In the genomic region with DNA sequence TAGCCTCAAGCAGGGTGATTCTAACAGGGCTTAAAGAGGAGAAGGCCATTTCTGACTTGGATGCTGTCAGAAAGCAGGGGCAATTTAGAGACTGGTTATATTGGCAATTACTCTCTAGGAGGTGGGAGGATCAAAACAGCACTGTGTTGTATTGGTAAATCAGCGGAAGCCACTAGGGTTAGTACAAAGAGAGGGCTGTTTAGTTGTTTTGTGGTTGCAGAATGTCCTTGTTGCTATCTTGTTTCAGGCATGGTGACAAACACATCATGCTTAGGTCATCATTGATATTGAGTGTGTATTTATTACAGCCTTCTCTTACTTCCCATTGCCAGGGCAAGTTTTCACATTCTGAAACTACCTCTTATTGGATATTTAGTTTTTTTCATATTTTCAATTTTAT, we compare ENCODE assay signal across 29 cellular contexts.
"Had no signal": no experiment of that assay in that cellular context is flagged by ENCODE, and none has a peak within 500 bp of the region (broad histone marks: within the 10 kb centered on the region; RNA-seq: fewer than 3 reads in every experiment).

No MANE protein-coding gene starts in this region.

- ATAC-seq: activated CD8-positive, alpha-beta memory T cell treated with anti-CD3 and anti-CD28 coated beads, Interleukin-2, amount 10 ng/mL, durations not matched to agents 7 days and 5 days; activated naive CD8-positive, alpha-beta T cell treated with anti-CD3 and anti-CD28 coated beads, Interleukin-2, amount 50 U/mL, for 24 hours had no signal

- H3K9me3 Mint-ChIP-seq: activated naive CD8-positive, alpha-beta T cell treated with anti-CD3 and anti-CD28 coated beads, Interleukin-2, amount 50 U/mL, for 24 hours; brain; IgD-negative memory B cell had no signal

- H3K27ac Mint-ChIP-seq: activated CD4-positive, alpha-beta memory T cell treated with anti-CD3 and anti-CD28 coated beads, Interleukin-2, amount 10 ng/mL, durations not matched to agents 7 days and 5 days; activated CD8-positive, alpha-beta memory T cell treated with anti-CD3 and anti-CD28 coated beads, Interleukin-2, amount 10 ng/mL, durations not matched to agents 7 days and 5 days; activated naive CD4-positive, alpha-beta T cell treated with anti-CD3 and anti-CD28 coated beads, Interleukin-2, amount 10 ng/mL, durations not matched to agents 7 days and 5 days; activated naive CD8-positive, alpha-beta T cell; activated naive CD8-positive, alpha-beta T cell treated with anti-CD3 and anti-CD28 coated beads, Interleukin-2, amount 50 U/mL, for 24 hours; IgD-negative memory B cell had no signal

- H3K4me3 Mint-ChIP-seq: activated CD4-positive, alpha-beta memory T cell treated with anti-CD3 and anti-CD28 coated beads, Interleukin-2, amount 10 ng/mL, durations not matched to agents 7 days and 5 days; activated CD8-positive, alpha-beta memory T cell treated with anti-CD3 and anti-CD28 coated beads, Interleukin-2, amount 10 ng/mL, durations not matched to agents 7 days and 5 days; activated naive CD4-positive, alpha-beta T cell treated with anti-CD3 and anti-CD28 coated beads, Interleukin-2, amount 10 ng/mL, durations not matched to agents 7 days and 5 days; activated naive CD8-positive, alpha-beta T cell; activated naive CD8-positive, alpha-beta T cell treated with anti-CD3 and anti-CD28 coated beads, Interleukin-2, amount 50 U/mL, for 24 hours; brain; IgD-negative memory B cell had no signal

- H3K36me3 ChIP-seq: WERI-Rb-1 had no signal

- DNase-seq: activated CD4-positive, alpha-beta memory T cell treated with anti-CD3 and anti-CD28 coated beads, Interleukin-2, amount 10 ng/mL, durations not matched to agents 7 days and 5 days; activated CD4-positive, alpha-beta T cell treated with anti-CD3 and anti-CD28 coated beads for 1 hour; activated CD4-positive, alpha-beta T cell treated with anti-CD3 and anti-CD28 coated beads for 48 hours; activated CD4-positive, CD25-positive, alpha-beta regulatory T cell; activated CD8-positive, alpha-beta memory T cell treated with anti-CD3 and anti-CD28 coated beads for 24 hours; activated CD8-positive, alpha-beta memory T cell treated with anti-CD3 and anti-CD28 coated beads, Interleukin-2, amount 10 ng/mL, durations not matched to agents 7 days and 5 days; activated CD8-positive, alpha-beta memory T cell treated with anti-CD3 and anti-CD28 coated beads, Interleukin-2, amount 50 U/mL, for 48 hours; activated effector memory CD4-positive, alpha-beta T cell treated with Interleukin-2 at 50 U/mL for 16 hours; activated naive CD4-positive, alpha-beta T cell treated with anti-CD3 and anti-CD28 coated beads, Interleukin-2, amount 10 ng/mL, durations not matched to agents 7 days and 5 days; activated naive CD8-positive, alpha-beta T cell treated with anti-CD3 and anti-CD28 coated beads, Interleukin-2, amount 50 U/mL, for 24 hours; activated T-cell treated with anti-CD3 and anti-CD28 coated beads, Interleukin-2, amount 50 U/mL, for 48 hours; anterior cingulate cortex; caudate nucleus; cerebellar nuclear complex; Karpas-422; KBM-7; NCI-H1105; NCI-H1417 treated with DMSO at 0.1 percent for 48 hours; NCI-H187 treated with DMSO at 0.1 percent for 48 hours; NCI-H2081; NCI-H510A; NCI-H526; Right ventricle myocardium superior; SW 1271; T1000; WERI-Rb-1 had no signal

- H3K4me1 Mint-ChIP-seq: activated CD4-positive, alpha-beta memory T cell treated with anti-CD3 and anti-CD28 coated beads, Interleukin-2, amount 10 ng/mL, durations not matched to agents 7 days and 5 days; activated CD8-positive, alpha-beta memory T cell treated with anti-CD3 and anti-CD28 coated beads, Interleukin-2, amount 10 ng/mL, durations not matched to agents 7 days and 5 days; activated naive CD4-positive, alpha-beta T cell treated with anti-CD3 and anti-CD28 coated beads, Interleukin-2, amount 10 ng/mL, durations not matched to agents 7 days and 5 days; activated naive CD8-positive, alpha-beta T cell treated with anti-CD3 and anti-CD28 coated beads, Interleukin-2, amount 50 U/mL, for 24 hours; IgD-negative memory B cell had no signal

- H3K27ac ChIP-seq: WERI-Rb-1 had no signal

- H3K36me3 Mint-ChIP-seq: activated CD8-positive, alpha-beta memory T cell treated with anti-CD3 and anti-CD28 coated beads, Interleukin-2, amount 10 ng/mL, durations not matched to agents 7 days and 5 days; activated naive CD4-positive, alpha-beta T cell treated with anti-CD3 and anti-CD28 coated beads, Interleukin-2, amount 10 ng/mL, durations not matched to agents 7 days and 5 days; activated naive CD8-positive, alpha-beta T cell; brain; IgD-negative memory B cell had no signal

- H3K27me3 Mint-ChIP-seq: activated CD4-positive, alpha-beta memory T cell treated with anti-CD3 and anti-CD28 coated beads, Interleukin-2, amount 10 ng/mL, durations not matched to agents 7 days and 5 days; activated CD8-positive, alpha-beta memory T cell treated with anti-CD3 and anti-CD28 coated beads, Interleukin-2, amount 10 ng/mL, durations not matched to agents 7 days and 5 days; activated naive CD4-positive, alpha-beta T cell treated with anti-CD3 and anti-CD28 coated beads, Interleukin-2, amount 10 ng/mL, durations not matched to agents 7 days and 5 days; activated naive CD8-positive, alpha-beta T cell; activated naive CD8-positive, alpha-beta T cell treated with anti-CD3 and anti-CD28 coated beads, Interleukin-2, amount 50 U/mL, for 24 hours; brain had no signal
